ENCODE assay signal across 1 cellular context in genomic region chr6:100979269-100979668, GRCh38.
TF ChIP-seq lines count a peak whose summit lies in the region.

No MANE protein-coding gene starts in this region.

TF ChIP-seq in H1, 55 proteins besides CTCF, POLR2A, EP300 and RAD21 (continued from another document):
- TF ChIP-seq, protein P1, sequence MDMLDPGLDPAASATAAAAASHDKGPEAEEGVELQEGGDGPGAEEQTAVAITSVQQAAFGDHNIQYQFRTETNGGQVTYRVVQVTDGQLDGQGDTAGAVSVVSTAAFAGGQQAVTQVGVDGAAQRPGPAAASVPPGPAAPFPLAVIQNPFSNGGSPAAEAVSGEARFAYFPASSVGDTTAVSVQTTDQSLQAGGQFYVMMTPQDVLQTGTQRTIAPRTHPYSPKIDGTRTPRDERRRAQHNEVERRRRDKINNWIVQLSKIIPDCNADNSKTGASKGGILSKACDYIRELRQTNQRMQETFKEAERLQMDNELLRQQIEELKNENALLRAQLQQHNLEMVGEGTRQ (IDR thresholded peaks at IDR 0.05; ENCODE audit: low read length), result no peak
TF ChIP-seq in H1: peak in this region for 0.
